In genomic region chr12:92404259-92404894, GRCh38 we compare ENCODE assay signal across 15 cellular contexts.
DNase-seq lines count a peak whose midpoint lies in the region; ATAC-seq and TF ChIP-seq lines count a peak whose summit lies in the region.
"Had no signal": no experiment of that assay in that cellular context is flagged by ENCODE, and none has a peak within 500 bp of the region (broad histone marks: within the 10 kb centered on the region; RNA-seq: fewer than 3 reads in every experiment).

No MANE protein-coding gene starts in this region.

- no peak for DNase-seq in activated CD4-positive, alpha-beta T cell treated with anti-CD3 and anti-CD28 coated beads, Interleukin-2, amount 10 ng/mL, durations not matched to agents 7 days and 5 days
- no peak for DNase-seq in activated CD4-positive, alpha-beta T cell treated with anti-CD3 and anti-CD28 coated beads for 1 hour
- DNase-seq in activated CD8-positive, alpha-beta T cell treated with anti-CD3 and anti-CD28 coated beads for 36 hours: no peak
- DNase-seq in NCI-H446 treated with DMSO at 0.1 percent for 48 hours (lab: John Stamatoyannopoulos, UW) (no peak), ACHN (no peak)
- DNase-seq: DMS153, NCI-H226 had no signal

- H3K9me3 Mint-ChIP-seq in activated CD4-positive, alpha-beta T cell treated with anti-CD3 and anti-CD28 coated beads, Interleukin-2, amount 10 ng/mL, durations not matched to agents 7 days and 5 days: peaks cover 25% of the 10 kb centered on the region
- peaks cover 6% of the 10 kb centered on the region for H3K9me3 Mint-ChIP-seq in activated CD8-positive, alpha-beta T cell treated with anti-CD3 and anti-CD28 coated beads for 36 hours

- peaks cover 41% of the 10 kb centered on the region for H3K36me3 Mint-ChIP-seq in activated CD4-positive, alpha-beta T cell treated with anti-CD3 and anti-CD28 coated beads, Interleukin-2, amount 10 ng/mL, durations not matched to agents 7 days and 5 days (ENCODE audit: low read depth)
- H3K36me3 Mint-ChIP-seq in activated CD8-positive, alpha-beta T cell treated with anti-CD3 and anti-CD28 coated beads for 36 hours (ENCODE audit: low read depth): peaks cover 21% of the 10 kb centered on the region
- H3K36me3 Mint-ChIP-seq: neural progenitor cell had no signal

- in situ Hi-C loops in ACHN (cut with HindIII; ENCODE audit: low pct_ligation_motif_present, low pct_unique_long_range_greater_than_20kb, low sequenced_read_pairs): no loop called here

- ATAC-seq in HG02943 (IDR thresholded peaks at IDR 0.05; ENCODE audit: low read depth, unreplicated experiment) (peak; percentile 29), HG02610 (IDR thresholded peaks at IDR 0.05; ENCODE audit: unreplicated experiment) (no peak)
- peak; percentile 11 for ATAC-seq in activated CD8-positive, alpha-beta T cell treated with anti-CD3 and anti-CD28 coated beads for 36 hours
- ATAC-seq: A549, left lobe of liver had no signal

- intact Hi-C loops in activated CD8-positive, alpha-beta T cell treated with anti-CD3 and anti-CD28 coated beads for 36 hours (cut with micrococcal nuclease): loop anchor here (5.0 to 10.0 kb wide), 4 partner anchors 68 to 1020 kb away; no protein-coding TSS in a partner anchor

- H3K27ac ChIP-seq in skin epidermis: peak overlapping the region in 13 of 21 experiments; percentile 1 to 87 (median 39)
- H3K27ac ChIP-seq: A549, HL-60, neural progenitor cell, vagina had no signal

- no peak overlapping the region for H3K4me3 ChIP-seq in skin epidermis
- H3K4me3 ChIP-seq: A549, neural progenitor cell, vagina had no signal

- CTCF ChIA-PET in activated CD4-positive, alpha-beta T cell treated with anti-CD3 and anti-CD28 coated beads, Interleukin-2, amount 10 ng/mL, durations not matched to agents 7 days and 5 days (lab: Charles Lee): interaction anchor here (0.9 to 5.0 kb wide), 4 partner anchors 14 to 259 kb away, joined by 3 to 21 read pairs (median 4); partner anchors contain the start of gene BTG1
- CTCF ChIA-PET in activated CD8-positive, alpha-beta T cell treated with anti-CD3 and anti-CD28 coated beads for 36 hours (lab: Charles Lee): interaction anchor here (0.8 to 2.8 kb wide), 8 partner anchors 10 to 1023 kb away, joined by 3 to 11 read pairs (median 4); partner anchors contain the start of gene BTG1

- no peak for TF ChIP-seq CTCF in activated CD8-positive, alpha-beta T cell treated with anti-CD3 and anti-CD28 coated beads for 36 hours (IDR thresholded peaks at IDR 0.05)

- H3K27ac Mint-ChIP-seq in activated CD4-positive, alpha-beta T cell treated with anti-CD3 and anti-CD28 coated beads, Interleukin-2, amount 10 ng/mL, durations not matched to agents 7 days and 5 days: peak overlapping the region; percentile 89
- peak overlapping the region; percentile 98 for H3K27ac Mint-ChIP-seq in activated CD8-positive, alpha-beta T cell treated with anti-CD3 and anti-CD28 coated beads for 36 hours
- H3K27ac Mint-ChIP-seq: neural progenitor cell had no signal

- H3K27me3 Mint-ChIP-seq in activated CD4-positive, alpha-beta T cell treated with anti-CD3 and anti-CD28 coated beads, Interleukin-2, amount 10 ng/mL, durations not matched to agents 7 days and 5 days: no peaks in the 10 kb centered on the region
- no peaks in the 10 kb centered on the region for H3K27me3 Mint-ChIP-seq in activated CD8-positive, alpha-beta T cell treated with anti-CD3 and anti-CD28 coated beads for 36 hours

- POLR2A ChIA-PET in activated CD4-positive, alpha-beta T cell treated with anti-CD3 and anti-CD28 coated beads, Interleukin-2, amount 10 ng/mL, durations not matched to agents 7 days and 5 days (lab: Charles Lee): interaction anchor here (0.7 to 1.8 kb wide), 4 partner anchors 97 to 267 kb away, joined by 3 to 12 read pairs (median 4); partner anchors contain the start of gene BTG1
- POLR2A ChIA-PET in activated CD8-positive, alpha-beta T cell treated with anti-CD3 and anti-CD28 coated beads for 36 hours (lab: Charles Lee): interaction anchor here (0.6 to 8.5 kb wide), 14 partner anchors 11 to 526 kb away, joined by 3 to 88 read pairs (median 4); partner anchors contain the start of gene BTG1

- H3K4me1 Mint-ChIP-seq in activated CD4-positive, alpha-beta T cell treated with anti-CD3 and anti-CD28 coated beads, Interleukin-2, amount 10 ng/mL, durations not matched to agents 7 days and 5 days: peaks cover 82% of the 10 kb centered on the region
- peaks cover 78% of the 10 kb centered on the region for H3K4me1 Mint-ChIP-seq in activated CD8-positive, alpha-beta T cell treated with anti-CD3 and anti-CD28 coated beads for 36 hours (ENCODE audit: low read depth)

- H3K4me3 Mint-ChIP-seq in activated CD4-positive, alpha-beta T cell treated with anti-CD3 and anti-CD28 coated beads, Interleukin-2, amount 10 ng/mL, durations not matched to agents 7 days and 5 days: peak overlapping the region; percentile 22
- peak overlapping the region; percentile 80 for H3K4me3 Mint-ChIP-seq in activated CD8-positive, alpha-beta T cell treated with anti-CD3 and anti-CD28 coated beads for 36 hours
- H3K4me3 Mint-ChIP-seq: neural progenitor cell had no signal
